In genomic region chr1:193283026-193283425, GRCh38 we compare ENCODE assay signal across 13 cellular contexts.
DNase-seq lines count a peak whose midpoint lies in the region; FAIRE-seq and TF ChIP-seq lines count a peak whose summit lies in the region.
"Had no signal": no experiment of that assay in that cellular context is flagged by ENCODE, and none has a peak within 500 bp of the region (broad histone marks: within the 10 kb centered on the region; RNA-seq: fewer than 3 reads in every experiment).

No MANE protein-coding gene starts in this region.

- TF ChIP-seq RAD21 in H1 (IDR thresholded peaks at IDR 0.05 in 1 of 2, conservative IDR thresholded peaks at IDR 0.05 in 1 of 2; ENCODE audit: low read depth in 2 of 2, low read length in 2 of 2) = no peak

- H3K9me3 Mint-ChIP-seq in osteocyte (ENCODE audit: unreplicated experiment) = peaks cover 6% of the 10 kb centered on the region
- peaks cover 7% of the 10 kb centered on the region for H3K9me3 Mint-ChIP-seq in progenitor cell of endocrine pancreas (ENCODE audit: low read depth)

- H3K27me3 ChIP-seq in MG63 (no peaks in the 10 kb centered on the region), H1 (replicated peaks in 1 of 4; ENCODE audit: control insufficient read depth in 3 of 4, extremely low read depth in 1 of 4, insufficient read depth in 3 of 4, low read length in 3 of 4) (no peaks in the 10 kb centered on the region)

- no peak overlapping the region for H3K14ac ChIP-seq in H1 (ENCODE audit: insufficient read length)

- H3K79me1 ChIP-seq in H1 (ENCODE audit: low read depth, low read length) = no peaks in the 10 kb centered on the region

- TF ChIP-seq CTCF in H1 (IDR thresholded peaks at IDR 0.05; ENCODE audit: control extremely low read depth in 1 of 3, insufficient read depth in 1 of 3, low read depth in 1 of 3, low read length in 3 of 3) (no peak), osteocyte (IDR thresholded peaks at IDR 0.05) (no peak), progenitor cell of endocrine pancreas (IDR thresholded peaks at IDR 0.05; ENCODE audit: unreplicated experiment) (no peak)

- H3K27me3 Mint-ChIP-seq in osteocyte (ENCODE audit: unreplicated experiment) (no peaks in the 10 kb centered on the region), progenitor cell of endocrine pancreas (no peaks in the 10 kb centered on the region)
- H3K27me3 Mint-ChIP-seq: stimulated activated naive CD8-positive, alpha-beta T cell treated with anti-CD3 and anti-CD28 coated beads, Interleukin-15, Interleukin-2, amounts not matched to agents 100 ng/mL and 50 ng/mL, for 24 hours had no signal

- H3K4me1 Mint-ChIP-seq in osteocyte (ENCODE audit: unreplicated experiment) (peaks cover 28% of the 10 kb centered on the region), progenitor cell of endocrine pancreas (ENCODE audit: low read depth) (no peaks in the 10 kb centered on the region)

- H4K20me1 ChIP-seq in H1 (replicated peaks in 1 of 2; ENCODE audit: control insufficient read depth in 1 of 2, insufficient read depth in 2 of 2, low read length in 2 of 2) = no peaks in the 10 kb centered on the region

- no peak overlapping the region for H2BK120ac ChIP-seq in H1 (replicated peaks; ENCODE audit: low read depth, low read length)

- H4K8ac ChIP-seq in H1 (ENCODE audit: extremely low read depth, insufficient read depth, low read length) = no peak overlapping the region

- no peak overlapping the region for H4K91ac ChIP-seq in H1 (replicated peaks; ENCODE audit: insufficient read length, low read length)

- no peak for FAIRE-seq in H1 (lab: Jason Lieb, UNC)
- FAIRE-seq: colon, HTR-8/SVneo had no signal

- H2AFZ ChIP-seq in H1 (ENCODE audit: low read length) = no peak overlapping the region

- H2AK5ac ChIP-seq in H1 (ENCODE audit: low read depth, low read length) = no peak overlapping the region

- H3K23ac ChIP-seq in H1 (ENCODE audit: insufficient read length) = no peak overlapping the region

- H3K36me3 Mint-ChIP-seq in osteocyte (ENCODE audit: unreplicated experiment) (peaks cover 3% of the 10 kb centered on the region), progenitor cell of endocrine pancreas (ENCODE audit: insufficient read depth) (no peaks in the 10 kb centered on the region)

- CTCF ChIA-PET in H1 (lab: Charles Lee; ENCODE audit: partially characterized antibody) = interaction anchor here (0.6 to 1.1 kb wide), 2 partner anchors 53 to 276 kb away, joined by 3 to 4 read pairs; no protein-coding TSS in a partner anchor

- H3K9me3 ChIP-seq in MG63 = no peaks in the 10 kb centered on the region
- no peaks in the 10 kb centered on the region for H3K9me3 ChIP-seq in H1 (ENCODE audit: insufficient read depth in 2 of 2, low read depth in 1 of 2, low read length in 1 of 2)
- H3K9me3 ChIP-seq: Caco-2 had no signal

- TF ChIP-seq EP300 in H1 (IDR thresholded peaks at IDR 0.05; ENCODE audit: borderline replicate concordance in 1 of 2, low read depth in 2 of 2, low read length in 2 of 2) = no peak

- no peak overlapping the region for H2BK5ac ChIP-seq in H1 (ENCODE audit: low read depth, low read length)

- no peak overlapping the region for H3K4me3 ChIP-seq in MG63
- no peak overlapping the region for H3K4me3 ChIP-seq in H1 (ENCODE audit: extremely low read depth in 1 of 4, insufficient read depth in 2 of 4, low read depth in 3 of 4, low read length in 4 of 4)

- H3K4ac ChIP-seq in H1 (replicated peaks; ENCODE audit: insufficient read length, low read depth, low read length) = no peak overlapping the region

- H3K56ac ChIP-seq in H1 (replicated peaks; ENCODE audit: insufficient read length, low read depth, low read length) = no peak overlapping the region

- no peaks in the 10 kb centered on the region for H3K79me2 ChIP-seq in H1 (ENCODE audit: control insufficient read depth in 1 of 2, insufficient read depth in 2 of 2, low read length in 2 of 2)

- no peaks in the 10 kb centered on the region for H3K23me2 ChIP-seq in H1 (ENCODE audit: low read depth, low read length)

- H2BK12ac ChIP-seq in H1 (ENCODE audit: low read depth, low read length) = no peak overlapping the region

- POLR2A ChIA-PET in H1 (lab: Charles Lee; ENCODE audit: partially characterized antibody) = no interaction called here

- TF ChIP-seq POLR2A in H1 (IDR thresholded peaks at IDR 0.05; ENCODE audit: control extremely low read depth in 1 of 2, low read depth in 2 of 2, low read length in 2 of 2) = no peak

- no peak overlapping the region for H4K5ac ChIP-seq in H1 (ENCODE audit: insufficient read length, low read depth, low read length)

- no peak overlapping the region for H3K4me3 Mint-ChIP-seq in osteocyte (ENCODE audit: unreplicated experiment)
- no peak overlapping the region for H3K4me3 Mint-ChIP-seq in progenitor cell of endocrine pancreas (ENCODE audit: low read depth)
- H3K4me3 Mint-ChIP-seq: stimulated activated naive CD8-positive, alpha-beta T cell treated with anti-CD3 and anti-CD28 coated beads, Interleukin-15, Interleukin-2, amounts not matched to agents 100 ng/mL and 50 ng/mL, for 24 hours had no signal

- peak; percentile 23 for DNase-seq in ELF-1 (ENCODE audit: low read depth, low spot score)
- peak; percentile 56 for DNase-seq in MG63
- DNase-seq in H1 (ENCODE audit: low read depth in 1 of 2, low spot score in 2 of 2) = peak in 1 of 2 experiments; percentile 52
- no peak for DNase-seq in osteocyte (ENCODE audit: extremely low spot score, unreplicated experiment)
- no peak for DNase-seq in DMS 273 treated with DMSO at 0.1 percent for 48 hours (lab: John Stamatoyannopoulos, UW)
- DNase-seq in D341Med (ENCODE audit: low spot score) = no peak
- no peak for DNase-seq in NCI-H748 treated with DMSO at 0.1 percent for 48 hours (lab: John Stamatoyannopoulos, UW)
- no peak for DNase-seq in progenitor cell of endocrine pancreas (ENCODE audit: low spot score, unreplicated experiment)
- DNase-seq: Caco-2, NCI-H1048 had no signal

- no peak overlapping the region for H2BK15ac ChIP-seq in H1 (ENCODE audit: low read length)

- H3K4me1 ChIP-seq in H1 (replicated peaks in 1 of 4; ENCODE audit: control insufficient read depth in 3 of 4, insufficient read depth in 4 of 4, low read length in 3 of 4) = no peaks in the 10 kb centered on the region
- H3K4me1 ChIP-seq: Caco-2 had no signal

- H3K36me3 ChIP-seq in MG63 (no peaks in the 10 kb centered on the region; the same call in 1 of the 2 replicates), H1 (ENCODE audit: control insufficient read depth in 2 of 4, insufficient read depth in 4 of 4, low read length in 3 of 4) (no peaks in the 10 kb centered on the region)

- H3K9ac ChIP-seq in H1 (replicated peaks in 1 of 4; ENCODE audit: extremely low read depth in 1 of 4, low read depth in 3 of 4, low read length in 3 of 4) = no peak overlapping the region

- H3K27ac Mint-ChIP-seq in osteocyte (ENCODE audit: unreplicated experiment) (peak overlapping the region; percentile 36), progenitor cell of endocrine pancreas (no peak overlapping the region)
- H3K27ac Mint-ChIP-seq: stimulated activated naive CD8-positive, alpha-beta T cell treated with anti-CD3 and anti-CD28 coated beads, Interleukin-15, Interleukin-2, amounts not matched to agents 100 ng/mL and 50 ng/mL, for 24 hours had no signal

- 42% methylated on average over 1 of the region's 1 CpG; no CpG with 5 or more reads in 1 of the 2 experiments for WGBS in H1 (ENCODE audit: extremely low coverage in 1 of 2, insufficient coverage in 1 of 2, insufficient read length in 1 of 2, insufficient replicate concordance in 2 of 2, low coverage in 1 of 2, low lambda C conversion rate in 2 of 2, missing lambda C conversion rate in 1 of 2), 2 experiments

- H3K4me2 ChIP-seq in H1 (ENCODE audit: insufficient read depth in 1 of 2, low read depth in 2 of 2, low read length in 2 of 2) = no peak overlapping the region

- H2BK20ac ChIP-seq in H1 (ENCODE audit: low read length) = no peak overlapping the region

- H3K27ac ChIP-seq in H1 (ENCODE audit: low read depth, low read length) = 0 out of 2 replicates have a peak overlapping the region, but pooled peaks have one; percentile 23

- H3K18ac ChIP-seq in H1 (ENCODE audit: extremely low read depth, low read length) = 0 out of 2 replicates have a peak overlapping the region, but pooled peaks have one; percentile 24

TF ChIP-seq in H1, 55 proteins besides CTCF, POLR2A, EP300 and RAD21:
- TF ChIP-seq MAFK (IDR thresholded peaks at IDR 0.05; ENCODE audit: low read depth, low read length) (peak; percentile 18; the same call in 1 of the 2 replicates), SP1 (IDR thresholded peaks at IDR 0.05; ENCODE audit: low read depth, low read length) (no peak)
TF ChIP-seq in H1: peak in this region for 1.

Comparison
In these comparisons a context has a peak if more than half of its experiments do, and no peak if none do; other contexts are left out.
1. DNase-seq: peak in ELF-1 (single experiment) and MG63 (single experiment); none in osteocyte (single experiment), DMS 273 treated with DMSO at 0.1 percent for 48 hours (single experiment), D341Med (single experiment), NCI-H748 treated with DMSO at 0.1 percent for 48 hours (single experiment) and progenitor cell of endocrine pancreas (single experiment).